ENCODE assay signal across 15 cellular contexts in the genomic region with DNA sequence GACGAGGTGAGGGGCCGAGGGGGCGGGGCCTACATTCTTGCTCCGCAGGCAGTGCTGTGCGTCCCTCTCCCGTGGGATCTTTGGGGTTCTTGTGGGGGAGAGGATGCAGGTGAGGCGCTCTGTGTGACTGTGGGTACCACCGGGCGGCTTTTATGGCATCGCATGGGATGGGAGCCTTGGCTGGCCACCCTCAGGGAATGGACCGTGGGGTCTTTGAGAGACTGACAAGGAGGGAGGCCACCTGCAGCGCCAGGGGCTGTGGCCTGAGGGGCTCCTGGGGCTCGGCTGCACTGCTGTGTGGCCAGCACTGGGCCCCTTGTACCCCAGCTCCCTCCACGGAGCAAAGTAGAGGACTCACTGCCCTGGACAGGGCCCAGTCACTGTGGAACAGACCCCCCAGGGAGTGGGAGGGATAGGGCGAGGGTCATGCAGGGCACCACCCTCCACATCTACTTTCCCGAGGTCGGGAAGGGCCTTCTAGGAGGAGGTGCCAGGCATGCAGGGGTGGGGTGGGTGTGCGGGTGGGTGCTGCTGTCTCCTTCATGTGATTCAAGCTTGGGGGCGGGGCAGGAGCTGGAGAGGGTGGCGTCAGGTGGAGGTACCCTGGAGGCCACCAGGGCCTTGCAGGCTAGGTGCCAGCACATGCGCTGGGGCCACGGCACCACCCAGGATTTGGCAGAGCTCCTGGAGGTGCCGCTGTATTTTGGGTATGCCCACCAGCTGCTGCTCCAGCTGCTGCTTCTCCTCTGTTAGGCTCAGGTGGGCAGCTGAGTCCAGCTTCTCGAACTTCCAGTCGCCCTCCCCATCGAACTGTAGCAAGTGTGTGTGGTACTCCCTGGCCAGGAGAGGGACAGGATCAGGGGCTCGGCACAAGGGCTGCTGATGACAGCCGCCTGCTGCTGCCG.
A peak's percentile ranks its signal among the peaks of the same experiment; 100 is the strongest.
DNase-seq lines count a peak whose midpoint lies in the region; TF ChIP-seq lines count a peak whose summit lies in the region.
"Had no signal": no experiment of that assay in that cellular context is flagged by ENCODE, and none has a peak within 500 bp of the region (broad histone marks: within the 10 kb centered on the region; RNA-seq: fewer than 3 reads in every experiment).

No MANE protein-coding gene starts in this region.

- H3K9me3 ChIP-seq in iPS-20b (ENCODE audit: insufficient read depth, low read depth, low read length), result no peaks in the 10 kb centered on the region; the same call in 1 of the 2 replicates
- H3K9me3 ChIP-seq in Karpas-422 (ENCODE audit: low read length), result no peaks in the 10 kb centered on the region

- H3K4me2 ChIP-seq in Karpas-422 (ENCODE audit: low read depth, low read length, poor library complexity, severe bottlenecking), result no peak overlapping the region

- H3K79me2 ChIP-seq in Karpas-422 (ENCODE audit: low read length), result no peaks in the 10 kb centered on the region

- no peak overlapping the region for H2AFZ ChIP-seq in Karpas-422 (ENCODE audit: low read length)

- H3K4me1 ChIP-seq in iPS-20b (ENCODE audit: insufficient read depth, low read length), result peaks cover 3% of the 10 kb centered on the region; the same call in 1 of the 2 replicates
- H3K4me1 ChIP-seq in Karpas-422 (ENCODE audit: low read length), result no peaks in the 10 kb centered on the region
- H3K4me1 ChIP-seq: ascending aorta had no signal

- no peaks in the 10 kb centered on the region for H4K20me1 ChIP-seq in Karpas-422 (ENCODE audit: insufficient read depth, low read depth, low read length)

- no peaks in the 10 kb centered on the region for H3K9me2 ChIP-seq in Karpas-422 (replicated peaks; ENCODE audit: insufficient read depth, low read length)

- H3K27me3 ChIP-seq in iPS-20b (ENCODE audit: insufficient read depth, low read length) (peaks cover 48% of the 10 kb centered on the region), Karpas-422 (ENCODE audit: low read length) (no peaks in the 10 kb centered on the region)
- H3K27me3 ChIP-seq: ascending aorta had no signal

- H3K36me3 ChIP-seq in iPS-20b (ENCODE audit: insufficient read depth, low read depth, low read length) (no peaks in the 10 kb centered on the region), Karpas-422 (ENCODE audit: insufficient read depth, low read length) (no peaks in the 10 kb centered on the region)
- H3K36me3 ChIP-seq: ascending aorta, WERI-Rb-1 had no signal

- DNase-seq in AG20443 (ENCODE audit: low spot score) (peak; percentile 9), GM20000 (ENCODE audit: low spot score) (peak; percentile 4), posterior vena cava (ENCODE audit: low spot score) (peak; percentile 83), Karpas-422 (no peak), SHP77 treated with DMSO at 0.1 percent for 48 hours (lab: John Stamatoyannopoulos, UW) (no peak), NCI-H2081 (lab: John Stamatoyannopoulos, UW) (no peak), MV-4-11 (lab: John Stamatoyannopoulos, UW) (no peak)
- DNase-seq: EL; NCI-H1694; NCI-H446 treated with DMSO at 0.1 percent for 48 hours; stimulated activated CD4-positive, alpha-beta T cell treated with anti-CD3 and anti-CD28 coated beads, Interleukin-15, amount 100 ng/mL, for 24 hours; stimulated activated naive CD8-positive, alpha-beta T cell treated with anti-CD3 and anti-CD28 coated beads, Interleukin-15, Interleukin-2, amounts not matched to agents 100 U/mL and 50 U/mL, for 24 hours had no signal

- intact Hi-C loops in posterior vena cava (cut with DNase I), result no loop called here

- H3K27ac ChIP-seq in iPS-20b (ENCODE audit: low read length), result no peak overlapping the region
- H3K27ac ChIP-seq in Karpas-422 (ENCODE audit: low read length), result no peak overlapping the region
- H3K27ac ChIP-seq: ascending aorta, WERI-Rb-1 had no signal

- H3K4me3 ChIP-seq in iPS-20b (ENCODE audit: low read length), result peak overlapping the region; percentile 53; the same call in 1 of the 2 replicates
- no peak overlapping the region for H3K4me3 ChIP-seq in Karpas-422 (ENCODE audit: low read length)
- H3K4me3 ChIP-seq: ascending aorta had no signal

- H3K9ac ChIP-seq in iPS-20b (ENCODE audit: low read depth, low read length) (no peak overlapping the region), Karpas-422 (ENCODE audit: low read length) (no peak overlapping the region)

- TF ChIP-seq CTCF in GM20000 (IDR thresholded peaks at IDR 0.05; ENCODE audit: extremely low read depth, missing control alignments), result no peak

Comparison
In these comparisons a context has a peak if more than half of its experiments do, and no peak if none do; other contexts are left out.
1. DNase-seq: peak in AG20443 (single experiment), GM20000 (single experiment) and posterior vena cava (single experiment); none in Karpas-422 (single experiment), SHP77 treated with DMSO at 0.1 percent for 48 hours (single experiment), NCI-H2081 (0 of 2) and MV-4-11 (single experiment).